Comparison of ENCODE assay signal across 1 cellular context in the genomic region with DNA sequence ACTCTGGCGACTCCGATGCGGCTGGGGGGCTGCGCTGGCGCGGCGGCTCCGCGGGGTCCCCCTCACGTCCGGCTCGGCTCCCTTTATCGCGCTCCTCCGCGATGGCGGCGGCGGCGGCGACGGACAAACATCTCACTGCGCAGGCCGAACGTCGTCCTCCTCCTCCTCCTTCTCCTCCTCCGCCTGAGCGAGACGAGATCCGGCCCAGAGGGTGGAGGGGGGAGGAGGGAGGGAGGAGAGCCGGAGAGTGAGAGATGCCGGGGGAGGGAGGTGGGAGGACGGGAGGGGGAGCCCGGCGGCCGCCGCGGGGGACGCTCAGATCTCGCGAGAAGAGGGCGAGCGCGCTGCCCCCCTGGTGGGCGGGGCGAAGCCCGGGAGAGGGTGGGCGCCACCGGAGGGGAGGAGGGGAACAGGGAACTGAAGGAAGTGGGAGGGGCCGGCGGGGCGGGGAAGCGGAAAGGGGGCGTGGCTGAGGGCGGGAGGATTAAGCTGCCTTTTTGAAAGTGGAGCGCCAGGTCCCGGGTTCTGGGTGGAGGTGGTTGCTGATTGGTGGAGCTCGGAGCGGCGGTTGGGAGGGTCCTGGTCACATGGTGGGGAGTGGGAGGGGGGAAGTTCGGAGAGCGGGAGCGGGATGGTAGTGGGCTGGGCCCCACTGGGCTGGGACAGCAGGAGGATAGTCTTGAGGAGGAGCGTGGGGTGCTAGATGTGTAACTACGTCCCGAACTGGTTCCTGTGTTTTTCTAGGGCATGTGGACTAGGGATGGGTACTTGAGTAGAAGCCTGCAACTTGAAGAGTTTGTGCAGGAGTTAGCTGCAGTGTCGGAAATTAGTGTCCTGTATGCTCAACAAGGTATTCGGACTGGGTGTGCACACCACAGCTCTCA.
A peak's percentile ranks its signal among the peaks of the same experiment; 100 is the strongest.
TF ChIP-seq lines count a peak whose summit lies in the region.

A gene (minus strand): TSS at position 159 of the 884 bp plus-strand sequence. CDS start 354 bp downstream, outside the sequence.

TF ChIP-seq in HepG2, 621 proteins besides CTCF, POLR2A, EP300 and RAD21 (continued from another document):
- TF ChIP-seq, protein P1, sequence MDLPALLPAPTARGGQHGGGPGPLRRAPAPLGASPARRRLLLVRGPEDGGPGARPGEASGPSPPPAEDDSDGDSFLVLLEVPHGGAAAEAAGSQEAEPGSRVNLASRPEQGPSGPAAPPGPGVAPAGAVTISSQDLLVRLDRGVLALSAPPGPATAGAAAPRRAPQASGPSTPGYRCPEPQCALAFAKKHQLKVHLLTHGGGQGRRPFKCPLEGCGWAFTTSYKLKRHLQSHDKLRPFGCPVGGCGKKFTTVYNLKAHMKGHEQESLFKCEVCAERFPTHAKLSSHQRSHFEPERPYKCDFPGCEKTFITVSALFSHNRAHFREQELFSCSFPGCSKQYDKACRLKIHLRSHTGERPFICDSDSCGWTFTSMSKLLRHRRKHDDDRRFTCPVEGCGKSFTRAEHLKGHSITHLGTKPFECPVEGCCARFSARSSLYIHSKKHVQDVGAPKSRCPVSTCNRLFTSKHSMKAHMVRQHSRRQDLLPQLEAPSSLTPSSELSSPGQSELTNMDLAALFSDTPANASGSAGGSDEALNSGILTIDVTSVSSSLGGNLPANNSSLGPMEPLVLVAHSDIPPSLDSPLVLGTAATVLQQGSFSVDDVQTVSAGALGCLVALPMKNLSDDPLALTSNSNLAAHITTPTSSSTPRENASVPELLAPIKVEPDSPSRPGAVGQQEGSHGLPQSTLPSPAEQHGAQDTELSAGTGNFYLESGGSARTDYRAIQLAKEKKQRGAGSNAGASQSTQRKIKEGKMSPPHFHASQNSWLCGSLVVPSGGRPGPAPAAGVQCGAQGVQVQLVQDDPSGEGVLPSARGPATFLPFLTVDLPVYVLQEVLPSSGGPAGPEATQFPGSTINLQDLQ (CRISPR knock-in tag; IDR thresholded peaks at IDR 0.05): no peak
- TF ChIP-seq, protein P2, sequence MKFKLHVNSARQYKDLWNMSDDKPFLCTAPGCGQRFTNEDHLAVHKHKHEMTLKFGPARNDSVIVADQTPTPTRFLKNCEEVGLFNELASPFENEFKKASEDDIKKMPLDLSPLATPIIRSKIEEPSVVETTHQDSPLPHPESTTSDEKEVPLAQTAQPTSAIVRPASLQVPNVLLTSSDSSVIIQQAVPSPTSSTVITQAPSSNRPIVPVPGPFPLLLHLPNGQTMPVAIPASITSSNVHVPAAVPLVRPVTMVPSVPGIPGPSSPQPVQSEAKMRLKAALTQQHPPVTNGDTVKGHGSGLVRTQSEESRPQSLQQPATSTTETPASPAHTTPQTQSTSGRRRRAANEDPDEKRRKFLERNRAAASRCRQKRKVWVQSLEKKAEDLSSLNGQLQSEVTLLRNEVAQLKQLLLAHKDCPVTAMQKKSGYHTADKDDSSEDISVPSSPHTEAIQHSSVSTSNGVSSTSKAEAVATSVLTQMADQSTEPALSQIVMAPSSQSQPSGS (CRISPR knock-in tag; IDR thresholded peaks at IDR 0.05): peak; percentile 14; the same call in 1 of the 2 replicates
- no peak for TF ChIP-seq ZMYM2 (CRISPR knock-in tag; IDR thresholded peaks at IDR 0.05)
- TF ChIP-seq ZNF768 (CRISPR knock-in tag; IDR thresholded peaks at IDR 0.05): peak; percentile 29; the same call in 1 of the 2 replicates
- 0 out of 2 replicates have a peak, but pooled peaks have one; percentile 3 for TF ChIP-seq ARID2 (CRISPR knock-in tag; IDR thresholded peaks at IDR 0.05; ENCODE audit: borderline replicate concordance)
- peak; percentile 60; the same call in 1 of the 2 replicates for TF ChIP-seq ZNF792 (CRISPR knock-in tag; IDR thresholded peaks at IDR 0.05)
- TF ChIP-seq, protein P3, sequence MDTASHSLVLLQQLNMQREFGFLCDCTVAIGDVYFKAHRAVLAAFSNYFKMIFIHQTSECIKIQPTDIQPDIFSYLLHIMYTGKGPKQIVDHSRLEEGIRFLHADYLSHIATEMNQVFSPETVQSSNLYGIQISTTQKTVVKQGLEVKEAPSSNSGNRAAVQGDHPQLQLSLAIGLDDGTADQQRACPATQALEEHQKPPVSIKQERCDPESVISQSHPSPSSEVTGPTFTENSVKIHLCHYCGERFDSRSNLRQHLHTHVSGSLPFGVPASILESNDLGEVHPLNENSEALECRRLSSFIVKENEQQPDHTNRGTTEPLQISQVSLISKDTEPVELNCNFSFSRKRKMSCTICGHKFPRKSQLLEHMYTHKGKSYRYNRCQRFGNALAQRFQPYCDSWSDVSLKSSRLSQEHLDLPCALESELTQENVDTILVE (CRISPR knock-in tag; IDR thresholded peaks at IDR 0.05): 0 out of 2 replicates have a peak, but pooled peaks have one; percentile 49
- TF ChIP-seq, protein P4, sequence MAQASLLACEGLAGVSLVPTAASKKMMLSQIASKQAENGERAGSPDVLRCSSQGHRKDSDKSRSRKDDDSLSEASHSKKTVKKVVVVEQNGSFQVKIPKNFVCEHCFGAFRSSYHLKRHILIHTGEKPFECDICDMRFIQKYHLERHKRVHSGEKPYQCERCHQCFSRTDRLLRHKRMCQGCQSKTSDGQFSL (CRISPR knock-in tag; IDR thresholded peaks at IDR 0.05): no peak; the same call in none of the 2 replicates
- peak; percentile 41 for TF ChIP-seq HNRNPLL (IDR thresholded peaks at IDR 0.05; ENCODE audit: low read depth, low read length, poor library complexity, severe bottlenecking)
- TF ChIP-seq RFX5 (IDR thresholded peaks at IDR 0.05; ENCODE audit: low read depth, low read length): no peak
- no peak for TF ChIP-seq ZNF34 (CRISPR knock-in tag; IDR thresholded peaks at IDR 0.05; ENCODE audit: borderline replicate concordance)
- TF ChIP-seq TBX2 (CRISPR knock-in tag; IDR thresholded peaks at IDR 0.05; ENCODE audit: borderline replicate concordance): no peak
- TF ChIP-seq CHCHD3 (CRISPR knock-in tag; IDR thresholded peaks at IDR 0.05): no peak
- TF ChIP-seq, protein P5, sequence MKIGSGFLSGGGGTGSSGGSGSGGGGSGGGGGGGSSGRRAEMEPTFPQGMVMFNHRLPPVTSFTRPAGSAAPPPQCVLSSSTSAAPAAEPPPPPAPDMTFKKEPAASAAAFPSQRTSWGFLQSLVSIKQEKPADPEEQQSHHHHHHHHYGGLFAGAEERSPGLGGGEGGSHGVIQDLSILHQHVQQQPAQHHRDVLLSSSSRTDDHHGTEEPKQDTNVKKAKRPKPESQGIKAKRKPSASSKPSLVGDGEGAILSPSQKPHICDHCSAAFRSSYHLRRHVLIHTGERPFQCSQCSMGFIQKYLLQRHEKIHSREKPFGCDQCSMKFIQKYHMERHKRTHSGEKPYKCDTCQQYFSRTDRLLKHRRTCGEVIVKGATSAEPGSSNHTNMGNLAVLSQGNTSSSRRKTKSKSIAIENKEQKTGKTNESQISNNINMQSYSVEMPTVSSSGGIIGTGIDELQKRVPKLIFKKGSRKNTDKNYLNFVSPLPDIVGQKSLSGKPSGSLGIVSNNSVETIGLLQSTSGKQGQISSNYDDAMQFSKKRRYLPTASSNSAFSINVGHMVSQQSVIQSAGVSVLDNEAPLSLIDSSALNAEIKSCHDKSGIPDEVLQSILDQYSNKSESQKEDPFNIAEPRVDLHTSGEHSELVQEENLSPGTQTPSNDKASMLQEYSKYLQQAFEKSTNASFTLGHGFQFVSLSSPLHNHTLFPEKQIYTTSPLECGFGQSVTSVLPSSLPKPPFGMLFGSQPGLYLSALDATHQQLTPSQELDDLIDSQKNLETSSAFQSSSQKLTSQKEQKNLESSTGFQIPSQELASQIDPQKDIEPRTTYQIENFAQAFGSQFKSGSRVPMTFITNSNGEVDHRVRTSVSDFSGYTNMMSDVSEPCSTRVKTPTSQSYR (CRISPR knock-in tag; IDR thresholded peaks at IDR 0.05; ENCODE audit: borderline replicate concordance): no peak; the same call in 1 of the 2 replicates
- TF ChIP-seq, protein P6, sequence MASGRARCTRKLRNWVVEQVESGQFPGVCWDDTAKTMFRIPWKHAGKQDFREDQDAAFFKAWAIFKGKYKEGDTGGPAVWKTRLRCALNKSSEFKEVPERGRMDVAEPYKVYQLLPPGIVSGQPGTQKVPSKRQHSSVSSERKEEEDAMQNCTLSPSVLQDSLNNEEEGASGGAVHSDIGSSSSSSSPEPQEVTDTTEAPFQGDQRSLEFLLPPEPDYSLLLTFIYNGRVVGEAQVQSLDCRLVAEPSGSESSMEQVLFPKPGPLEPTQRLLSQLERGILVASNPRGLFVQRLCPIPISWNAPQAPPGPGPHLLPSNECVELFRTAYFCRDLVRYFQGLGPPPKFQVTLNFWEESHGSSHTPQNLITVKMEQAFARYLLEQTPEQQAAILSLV (CRISPR knock-in tag; IDR thresholded peaks at IDR 0.05; ENCODE audit: borderline replicate concordance): no peak
- TF ChIP-seq NFRKB (IDR thresholded peaks at IDR 0.05): no peak
- no peak for TF ChIP-seq PHF21A (CRISPR knock-in tag; IDR thresholded peaks at IDR 0.05)
- TF ChIP-seq, protein P7, sequence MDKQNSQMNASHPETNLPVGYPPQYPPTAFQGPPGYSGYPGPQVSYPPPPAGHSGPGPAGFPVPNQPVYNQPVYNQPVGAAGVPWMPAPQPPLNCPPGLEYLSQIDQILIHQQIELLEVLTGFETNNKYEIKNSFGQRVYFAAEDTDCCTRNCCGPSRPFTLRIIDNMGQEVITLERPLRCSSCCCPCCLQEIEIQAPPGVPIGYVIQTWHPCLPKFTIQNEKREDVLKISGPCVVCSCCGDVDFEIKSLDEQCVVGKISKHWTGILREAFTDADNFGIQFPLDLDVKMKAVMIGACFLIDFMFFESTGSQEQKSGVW (CRISPR knock-in tag; IDR thresholded peaks at IDR 0.05; ENCODE audit: borderline replicate concordance): no peak
